8 cellular contexts compared by ENCODE assay signal in the genomic region with DNA sequence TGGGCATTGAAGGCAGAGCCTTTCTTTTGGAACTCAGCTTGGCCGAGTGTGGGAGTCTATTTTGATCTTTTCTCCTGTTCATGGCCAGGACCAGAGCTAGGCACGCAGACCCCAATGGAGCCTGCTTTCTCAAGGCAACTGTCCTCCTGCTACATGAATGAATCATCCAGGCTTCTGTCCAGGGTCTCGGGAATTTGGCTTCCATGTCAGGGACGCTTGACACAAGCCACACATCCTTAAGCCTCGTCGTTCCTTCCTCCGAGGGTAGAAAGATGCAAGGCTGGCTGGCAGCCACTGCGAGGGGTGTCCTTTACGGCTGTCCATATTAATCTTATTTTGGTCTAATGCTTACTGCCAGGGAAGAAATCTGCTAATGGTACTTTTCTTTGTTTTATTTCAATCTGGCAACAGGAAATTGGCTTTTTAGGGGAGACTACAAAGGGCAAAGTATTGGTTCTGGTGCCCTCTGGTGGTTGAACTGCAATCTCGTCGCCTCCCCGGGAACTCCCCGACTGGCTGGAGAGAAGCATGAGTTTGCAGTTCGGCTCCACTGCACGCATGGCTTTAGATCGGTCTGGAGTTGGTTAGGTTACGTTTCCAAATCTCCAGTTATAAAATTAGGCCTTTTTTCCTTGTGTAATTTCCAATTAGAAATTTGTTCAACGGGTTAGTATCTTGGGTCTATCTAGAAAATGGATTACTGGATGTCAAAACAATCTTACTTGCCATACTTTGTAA.
DNase-seq lines count a peak whose midpoint lies in the region; ATAC-seq and TF ChIP-seq lines count a peak whose summit lies in the region.

No MANE protein-coding gene starts in this region.

- RAD21 ChIA-PET in HCT116 (lab: Charles Lee; ENCODE audit: low non-redundant PET in 1 of 2, low total read pairs in 2 of 2, uncharacterized antibody in 2 of 2, unreplicated experiment in 2 of 2): no interaction called here

- no peaks in the 10 kb centered on the region for H3K9me2 ChIP-seq in HCT116 (ENCODE audit: insufficient read depth)

- BruUV-seq in HCT116 (replicated peaks; lab: Mats Ljungman, UMichigan): no TSS peak

- H2AFZ ChIP-seq in HCT116 (ENCODE audit: low read depth, low read length, poor library complexity, severe bottlenecking): peak overlapping the region; percentile 70

- no peak for TF ChIP-seq POLR2A in HCT116 (IDR thresholded peaks at IDR 0.05; ENCODE audit: borderline replicate concordance, extremely low read depth, insufficient read depth, insufficient read length)

- TF ChIP-seq RAD21 in HCT116 (IDR thresholded peaks at IDR 0.05; ENCODE audit: low read depth): peak; percentile 86

- CTCF ChIA-PET in HCT116 (lab: Charles Lee): interaction anchor here (1.2 to 1.9 kb wide), 2 partner anchors 98 to 270 kb away, joined by 3 to 16 read pairs; no protein-coding TSS in a partner anchor

- H3K27ac ChIP-seq in HCT116 (ENCODE audit: low read depth, low read length): no peak overlapping the region
- peak overlapping the region; percentile 31 for H3K27ac ChIP-seq in adipose tissue (ENCODE audit: low read depth, low read length)

- DNase-seq in DMS79 treated with DMSO at 0.1 percent for 48 hours (lab: John Stamatoyannopoulos, UW): peak; percentile 77
- DNase-seq in HCT116 (ENCODE audit: low read depth, low spot score): peak; percentile 56
- DNase-seq in NCI-H1417 treated with DMSO at 0.1 percent for 48 hours (lab: John Stamatoyannopoulos, UW): peak; percentile 65
- peak; percentile 20 to 69 (median 55) for DNase-seq in T-helper 1 cell
- DNase-seq in left ventricle myocardium superior: peak; percentile 69
- peak; percentile 27 for DNase-seq in retinal pigment epithelial cell (ENCODE audit: low read depth)
- no peak for DNase-seq in 8988T

- peaks cover 6% of the 10 kb centered on the region; the same call in 1 of the 2 replicates for H3K27me3 ChIP-seq in HCT116 (ENCODE audit: insufficient read depth, low read length)

- no peaks in the 10 kb centered on the region for H3K36me3 ChIP-seq in HCT116 (ENCODE audit: control insufficient read depth in 1 of 2, insufficient read depth in 2 of 2, low read length in 2 of 2)

- ATAC-seq in HCT116 (peak; percentile 94), left ventricle myocardium superior (peak; percentile 90)

- H4K20me1 ChIP-seq in HCT116 (ENCODE audit: insufficient read depth): no peaks in the 10 kb centered on the region

- H3K4me2 ChIP-seq in HCT116 (ENCODE audit: low read length): peak overlapping the region; percentile 49

- peaks cover 0 to 4% of the 10 kb centered on the region in 2 experiments; a peak in 2 of 4 replicates for H3K4me1 ChIP-seq in HCT116 (ENCODE audit: control insufficient read depth in 1 of 2, insufficient read depth in 2 of 2, low read length in 2 of 2)

- H3K4me3 ChIP-seq in HCT116 (replicated peaks in 1 of 2; ENCODE audit: low read depth in 1 of 2, low read length in 2 of 2) (no peak overlapping the region), retinal pigment epithelial cell (ENCODE audit: low read length) (peak overlapping the region; percentile 19)

- TF ChIP-seq CTCF in HCT116 (IDR thresholded peaks at IDR 0.05 in 2 of 3, conservative IDR thresholded peaks at IDR 0.05 in 1 of 3; ENCODE audit: borderline replicate concordance in 1 of 3, insufficient read depth in 1 of 3, low read depth in 2 of 3, low read length in 2 of 3) (peak; percentile 77 to 93 (median 81)), retinal pigment epithelial cell (conservative IDR thresholded peaks at IDR 0.05; ENCODE audit: low read depth, low read length) (peak; percentile 88)

- H3K9ac ChIP-seq in HCT116 (ENCODE audit: low read length): no peak overlapping the region

- intact Hi-C loops in HCT116 (cut with micrococcal nuclease): loop anchor here (1.0 to 10.0 kb wide), 4 partner anchors 93 to 611 kb away; no protein-coding TSS in a partner anchor
- intact Hi-C loops in left ventricle myocardium superior (cut with micrococcal nuclease): loop anchor here (10.0 kb wide), 1 partner anchor 99 kb away; no protein-coding TSS in a partner anchor

- 16 to 28% (median 19%) methylated on average over 18 of the region's 18 CpGs for WGBS in adipose tissue, 3 donors

- H3K79me2 ChIP-seq in HCT116 (ENCODE audit: insufficient read depth, low read length): no peaks in the 10 kb centered on the region

- no peaks in the 10 kb centered on the region for H3K9me3 ChIP-seq in HCT116 (ENCODE audit: control insufficient read depth in 1 of 2, insufficient read depth in 1 of 2, low read depth in 1 of 2, low read length in 2 of 2)

- POLR2A ChIA-PET in HCT116 (lab: Charles Lee): no interaction called here

TF ChIP-seq in HCT116, 20 proteins besides CTCF, POLR2A, EP300 and RAD21:
- TF ChIP-seq SRF (IDR thresholded peaks at IDR 0.05; ENCODE audit: low read depth) (no peak), YY1 (IDR thresholded peaks at IDR 0.05; ENCODE audit: extremely low read depth, insufficient replicate concordance, low read depth, low read length) (no peak), SP1 (IDR thresholded peaks at IDR 0.05; ENCODE audit: low read depth) (no peak)
- TF ChIP-seq, protein P1, sequence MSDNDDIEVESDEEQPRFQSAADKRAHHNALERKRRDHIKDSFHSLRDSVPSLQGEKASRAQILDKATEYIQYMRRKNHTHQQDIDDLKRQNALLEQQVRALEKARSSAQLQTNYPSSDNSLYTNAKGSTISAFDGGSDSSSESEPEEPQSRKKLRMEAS (IDR thresholded peaks at IDR 0.05): peak; percentile 23; the same call in 1 of the 2 replicates
